ENCODE assay signal across 25 cellular contexts in the genomic region with DNA sequence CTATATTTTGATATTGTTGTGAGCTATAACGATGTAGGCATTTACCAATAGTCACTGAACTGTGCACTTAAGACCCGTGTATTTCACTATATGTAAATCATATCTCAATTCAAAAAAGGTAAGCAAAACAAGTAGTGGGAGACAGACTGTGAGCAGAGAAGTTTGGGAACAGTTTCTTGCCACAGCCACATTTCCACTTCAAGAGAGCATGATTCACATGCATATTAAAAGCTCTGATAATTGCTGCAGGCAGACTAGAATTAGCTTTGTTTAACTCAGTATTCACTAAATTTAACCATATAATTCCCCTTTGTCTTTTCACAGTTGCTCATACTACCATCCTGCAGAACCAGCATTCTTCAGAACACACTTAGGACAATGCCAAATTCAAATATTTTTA.
"Had no signal": no experiment of that assay in that cellular context is flagged by ENCODE, and none has a peak within 500 bp of the region (broad histone marks: within the 10 kb centered on the region; RNA-seq: fewer than 3 reads in every experiment).

No MANE protein-coding gene starts in this region.

- H3K9me3 ChIP-seq: MG63 had no signal

- H3K4me3 ChIP-seq: cardiac muscle cell, MG63, SJSA1 had no signal

- H3K4me2 ChIP-seq: KMS-11 had no signal

- H3K36me3 ChIP-seq: brain microvascular endothelial cell, cardiac muscle cell, MG63, SJSA1 had no signal

- H3K4me1 ChIP-seq: SJSA1 had no signal

- ATAC-seq: activated naive CD4-positive, alpha-beta T cell treated with anti-CD3 and anti-CD28 coated beads, Interleukin-2, amount 50 U/mL, for 72 hours; activated naive CD8-positive, alpha-beta T cell treated with anti-CD3 and anti-CD28 coated beads, Interleukin-2, amount 50 U/mL, for 24 hours; activated T-cell treated with anti-CD3 and anti-CD28 coated beads, Interleukin-2, amount 50 U/mL, for 4 hours; T-helper 17 cell had no signal

- DNase-seq: activated B cell treated with CpG ODN at 0.5 μM for 24 hours; activated CD4-positive, alpha-beta memory T cell treated with anti-CD3 and anti-CD28 coated beads for 36 hours; activated CD4-positive, alpha-beta T cell treated with anti-CD3 and anti-CD28 coated beads for 1 hour; activated CD4-positive, alpha-beta T cell treated with anti-CD3 and anti-CD28 coated beads, Interleukin-2, amount 10 ng/mL, durations not matched to agents 7 days and 5 days; activated CD8-positive, alpha-beta memory T cell treated with anti-CD3 and anti-CD28 coated beads for 24 hours; activated effector memory CD4-positive, alpha-beta T cell treated with anti-CD3 and anti-CD28 coated beads, Interleukin-2, amount 50 U/mL, for 16 hours; activated naive CD4-positive, alpha-beta T cell treated with Interleukin-2 at 50 U/mL for 16 hours; activated naive CD8-positive, alpha-beta T cell treated with anti-CD3 and anti-CD28 coated beads, Interleukin-2, amount 50 U/mL, for 24 hours; activated T-cell treated with anti-CD3 and anti-CD28 coated beads, Interleukin-2, amount 50 U/mL, for 4 hours; amygdala; brain microvascular endothelial cell; MG63; MV-4-11; NCI-H1092 treated with DMSO at 0.1 percent for 48 hours; NCI-H1436; NCI-H1694 treated with DMSO at 0.1 percent for 48 hours; NCI-H2029 treated with DMSO at 0.1 percent for 48 hours; NCI-H510A treated with DMSO at 0.1 percent for 48 hours; SHP77; T-helper 17 cell; T-helper 9 cell had no signal

- H3K27ac ChIP-seq: cardiac muscle cell, KMS-11, SJSA1 had no signal

- H3K27me3 ChIP-seq: brain microvascular endothelial cell, cardiac muscle cell, MG63, SJSA1 had no signal

- H3K9ac ChIP-seq: KMS-11 had no signal
